In the genomic region with DNA sequence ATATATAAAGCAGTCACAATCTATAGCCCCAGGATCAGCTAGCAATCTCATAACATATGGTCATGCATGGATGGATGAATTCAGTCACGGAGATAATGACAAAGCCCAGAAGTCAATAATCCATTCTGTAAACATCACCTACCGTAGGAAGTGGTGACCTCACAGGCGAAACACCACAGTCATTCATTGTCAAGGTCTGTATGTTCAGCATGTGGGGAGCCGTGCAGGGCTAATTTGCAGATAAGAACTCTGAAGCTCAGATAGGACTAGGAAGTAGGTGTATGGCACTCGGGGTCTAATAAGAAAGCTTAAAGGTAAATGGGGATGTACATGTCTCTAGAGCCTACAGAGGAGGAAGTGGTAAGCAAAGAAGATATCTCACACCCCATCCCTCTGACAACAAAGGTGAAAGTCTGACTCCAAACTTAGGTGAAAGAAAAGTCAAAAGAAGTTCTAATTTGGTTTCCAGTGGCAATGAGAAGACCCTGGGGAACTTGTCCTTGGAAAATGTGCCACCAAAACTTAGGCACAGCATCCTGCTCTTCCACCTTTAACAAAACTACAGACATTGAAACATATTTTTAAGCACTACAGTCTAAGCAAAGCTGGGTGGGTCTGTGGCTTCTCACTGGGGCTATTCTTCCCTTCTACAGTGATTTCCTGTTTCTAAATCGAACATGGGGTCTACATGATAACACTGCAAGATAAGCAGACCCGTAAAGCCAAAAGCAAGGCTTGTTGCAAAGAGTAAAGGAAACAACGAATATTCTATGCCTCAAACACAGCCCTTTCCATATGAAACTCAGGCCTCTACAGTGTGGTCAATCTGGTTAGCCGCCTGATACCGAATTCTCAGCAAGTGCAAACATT, we compare ENCODE assay signal across 8 cellular contexts. TPM values are rescaled to one million over a fixed set of nuclear protein-coding genes. Genes with fewer than 3 reads are reported as not detected.
DNase-seq lines count a peak whose midpoint lies in the region; ATAC-seq, FAIRE-seq and TF ChIP-seq lines count a peak whose summit lies in the region.

No MANE protein-coding gene starts in this region.

- H3K9me3 ChIP-seq in CD8-positive, alpha-beta memory T cell (ENCODE audit: low read length): no peaks in the 10 kb centered on the region
- H3K9me3 ChIP-seq in mammary epithelial cell (replicated peaks; ENCODE audit: insufficient read depth, low read length): no peaks in the 10 kb centered on the region

- no peaks in the 10 kb centered on the region for H3K27me3 Mint-ChIP-seq in CD8-positive, alpha-beta memory T cell
- no peaks in the 10 kb centered on the region for H3K27me3 Mint-ChIP-seq in activated naive CD4-positive, alpha-beta T cell treated with anti-CD3 and anti-CD28 coated beads, Interleukin-2, amount 10 ng/mL, durations not matched to agents 7 days and 5 days

- TF ChIP-seq POLR2A in H54 (IDR thresholded peaks at IDR 0.05; ENCODE audit: low read depth, low read length): no peak

- dilution Hi-C loops in mammary epithelial cell (cut with HindIII; ENCODE audit: low sequenced_read_pairs): no loop called here

- H2AFZ ChIP-seq in mammary epithelial cell (ENCODE audit: low read depth, low read length): no peak overlapping the region

- no peak overlapping the region for H3K9ac ChIP-seq in mammary epithelial cell (ENCODE audit: insufficient read depth, low read length)

- ATAC-seq in GM19438 (IDR thresholded peaks at IDR 0.05; ENCODE audit: low read depth, unreplicated experiment): peak; percentile 79

- in situ Hi-C loops in mammary epithelial cell (cut with MboI; ENCODE audit: low sequenced_read_pairs in 2 of 2): no loop called here

- 92% methylated on average over 10 of the region's 10 CpGs for WGBS in mammary epithelial cell (ENCODE audit: low coverage, missing lambda C conversion rate)

- peaks cover 81 to 85% (median 85%) of the 10 kb centered on the region in 3 donors for H3K4me1 Mint-ChIP-seq in CD8-positive, alpha-beta memory T cell
- peaks cover 35% of the 10 kb centered on the region for H3K4me1 Mint-ChIP-seq in activated naive CD4-positive, alpha-beta T cell treated with anti-CD3 and anti-CD28 coated beads, Interleukin-2, amount 10 ng/mL, durations not matched to agents 7 days and 5 days

- no peak for FAIRE-seq in H54 (lab: Jason Lieb, UNC)

- intact Hi-C loops in mammary epithelial cell (cut with micrococcal nuclease): no loop called here

- DNase-seq in CD8-positive, alpha-beta memory T cell: peak; percentile 45 to 88 (median 76)
- DNase-seq in Jurkat, Clone E6-1 (ENCODE audit: low read depth, low spot score): peak; percentile 74
- peak; percentile 60 for DNase-seq in activated naive CD4-positive, alpha-beta T cell treated with anti-CD3 and anti-CD28 coated beads, Interleukin-2, amount 10 ng/mL, durations not matched to agents 7 days and 5 days
- no peak for DNase-seq in mammary epithelial cell
- DNase-seq in midbrain (lab: John Stamatoyannopoulos, UW): no peak
- no peak for DNase-seq in H54 (ENCODE audit: insufficient read length, low spot score)
- no peak for DNase-seq in dermis blood vessel endothelial cell

- POLR2A ChIA-PET in CD8-positive, alpha-beta memory T cell (lab: Charles Lee): interaction anchor here (1.1 to 4.5 kb wide), 4 partner anchors 9 to 219 kb away, joined by 4 to 41 read pairs (median 17); a partner anchor contains a TSS

- peaks cover 3 to 13% (median 6%) of the 10 kb centered on the region in 3 donors for H3K36me3 Mint-ChIP-seq in CD8-positive, alpha-beta memory T cell
- peaks cover 10% of the 10 kb centered on the region for H3K36me3 Mint-ChIP-seq in activated naive CD4-positive, alpha-beta T cell treated with anti-CD3 and anti-CD28 coated beads, Interleukin-2, amount 10 ng/mL, durations not matched to agents 7 days and 5 days

- H3K4me1 ChIP-seq in CD8-positive, alpha-beta memory T cell (ENCODE audit: insufficient read depth, low read length): peaks cover 76% of the 10 kb centered on the region
- no peaks in the 10 kb centered on the region for H3K4me1 ChIP-seq in mammary epithelial cell (ENCODE audit: insufficient read depth, low read length)

- TF ChIP-seq CTCF in mammary epithelial cell (conservative IDR thresholded peaks at IDR 0.05 in 1 of 2, IDR thresholded peaks at IDR 0.05 in 1 of 2; ENCODE audit: extremely low read depth in 1 of 2, insufficient read depth in 1 of 2, low read depth in 1 of 2, low read length in 2 of 2): no peak

- H3K4me3 Mint-ChIP-seq in CD8-positive, alpha-beta memory T cell: peak overlapping the region; percentile 57 to 81 (median 73)
- H3K4me3 Mint-ChIP-seq in activated naive CD4-positive, alpha-beta T cell treated with anti-CD3 and anti-CD28 coated beads, Interleukin-2, amount 10 ng/mL, durations not matched to agents 7 days and 5 days: peak overlapping the region; percentile 11

- CTCF ChIA-PET in CD8-positive, alpha-beta memory T cell (lab: Charles Lee): interaction anchor here (1.0 to 7.9 kb wide), 8 partner anchors 7 to 64 kb away, joined by 3 to 166 read pairs (median 4); no protein-coding TSS in a partner anchor
- CTCF ChIA-PET in activated naive CD4-positive, alpha-beta T cell treated with anti-CD3 and anti-CD28 coated beads, Interleukin-2, amount 10 ng/mL, durations not matched to agents 7 days and 5 days (lab: Charles Lee): interaction anchor here (0.5 to 1.8 kb wide), 8 partner anchors 9 to 29 kb away, joined by 3 to 10 read pairs (median 6); no protein-coding TSS in a partner anchor
- CTCF ChIA-PET in mammary epithelial cell (lab: Charles Lee; ENCODE audit: low non-redundant PET): no interaction called here

- no peaks in the 10 kb centered on the region for H3K36me3 ChIP-seq in CD8-positive, alpha-beta memory T cell (ENCODE audit: insufficient read depth, low read length)
- no peaks in the 10 kb centered on the region for H3K36me3 ChIP-seq in mammary epithelial cell (ENCODE audit: insufficient read depth, low read length)

- H3K27ac Mint-ChIP-seq in CD8-positive, alpha-beta memory T cell: peak overlapping the region; percentile 90 to 96 (median 94)
- peak overlapping the region; percentile 89 for H3K27ac Mint-ChIP-seq in activated naive CD4-positive, alpha-beta T cell treated with anti-CD3 and anti-CD28 coated beads, Interleukin-2, amount 10 ng/mL, durations not matched to agents 7 days and 5 days

- BruUV-seq in mammary epithelial cell (replicated peaks; lab: Mats Ljungman, UMichigan): no TSS peak

- no peaks in the 10 kb centered on the region for H3K27me3 ChIP-seq in CD8-positive, alpha-beta memory T cell (ENCODE audit: insufficient read depth, low read length, poor library complexity, severe bottlenecking)
- H3K27me3 ChIP-seq in mammary epithelial cell (ENCODE audit: insufficient read depth, low read length): no peaks in the 10 kb centered on the region

- no peaks in the 10 kb centered on the region for H4K20me1 ChIP-seq in mammary epithelial cell (ENCODE audit: insufficient read depth, low read length)

- H3K4me3 ChIP-seq in CD8-positive, alpha-beta memory T cell (ENCODE audit: low read length): peak overlapping the region; percentile 34
- H3K4me3 ChIP-seq in Jurkat, Clone E6-1 (ENCODE audit: low read length): peak overlapping the region; percentile 18; the same call in 1 of the 2 replicates
- no peak overlapping the region for H3K4me3 ChIP-seq in mammary epithelial cell (replicated peaks in 1 of 3; ENCODE audit: insufficient read depth in 1 of 3, low read depth in 2 of 3, low read length in 3 of 3)

- H3K79me2 ChIP-seq in mammary epithelial cell (ENCODE audit: insufficient read depth, low read length): no peaks in the 10 kb centered on the region

- no peak overlapping the region for H3K4me2 ChIP-seq in mammary epithelial cell (ENCODE audit: insufficient read depth, low read depth, low read length)

- peaks cover 0 to 1% (median 0%) of the 10 kb centered on the region in 5 donors for H3K9me3 Mint-ChIP-seq in CD8-positive, alpha-beta memory T cell
- H3K9me3 Mint-ChIP-seq in activated naive CD4-positive, alpha-beta T cell treated with anti-CD3 and anti-CD28 coated beads, Interleukin-2, amount 10 ng/mL, durations not matched to agents 7 days and 5 days: peaks cover 4% of the 10 kb centered on the region

- peak overlapping the region; percentile 74 for H3K27ac ChIP-seq in CD8-positive, alpha-beta memory T cell (ENCODE audit: low read depth, low read length)
- no peak overlapping the region for H3K27ac ChIP-seq in mammary epithelial cell (ENCODE audit: insufficient read depth, low read depth, low read length)

RNA-seq across cellular contexts. Expression of a gene that starts 5.2 kb away (rescaled TPM):
- 10 to 100 TPM; 71.9 to 72.1 TPM for total RNA-seq in CD8-positive, alpha-beta memory T cell
- polyA plus RNA-seq in CD8-positive, alpha-beta memory T cell: 65.0 TPM
- polyA plus RNA-seq in Jurkat, Clone E6-1 (2012; ENCODE audit: insufficient read depth, insufficient read length): not detected
- total RNA-seq in mammary epithelial cell: under 1 TPM in 1 of 2 donors, not detected in 1; 0.33 TPM
- polyA plus RNA-seq in mammary epithelial cell: 0.03 TPM
- not detected for polyA minus RNA-seq in mammary epithelial cell
- not detected in 2 replicates for total RNA-seq in dermis blood vessel endothelial cell

RNA-seq across cellular contexts. Expression of a gene that starts 39.0 kb away (rescaled TPM):
- 1 to 10 TPM; 4.3 to 4.9 TPM for total RNA-seq in CD8-positive, alpha-beta memory T cell
- polyA plus RNA-seq in CD8-positive, alpha-beta memory T cell: 7.6 TPM
- polyA plus RNA-seq in Jurkat, Clone E6-1 (2012; ENCODE audit: insufficient read depth, insufficient read length): 1.9 TPM
- total RNA-seq in mammary epithelial cell (1 to 10 TPM; 6.2 to 7.7 TPM), dermis blood vessel endothelial cell (0.47 and 0.51 TPM in 2 replicates)
- 2.3 TPM for polyA plus RNA-seq in mammary epithelial cell
- 3.3 TPM for polyA minus RNA-seq in mammary epithelial cell

Comparison
In these comparisons a context has a peak if more than half of its experiments do, and no peak if none do; other contexts are left out.
1. DNase-seq: peak in CD8-positive, alpha-beta memory T cell (5 of 5), Jurkat, Clone E6-1 (single experiment) and activated naive CD4-positive, alpha-beta T cell treated with anti-CD3 and anti-CD28 coated beads, Interleukin-2, amount 10 ng/mL, durations not matched to agents 7 days and 5 days (single experiment); none in mammary epithelial cell (single experiment), midbrain (single experiment), H54 (single experiment) and dermis blood vessel endothelial cell (single experiment).
2. H3K4me3 ChIP-seq: peak in CD8-positive, alpha-beta memory T cell (single experiment) and Jurkat, Clone E6-1 (single experiment); none in mammary epithelial cell (0 of 3).
3. RNA of a gene that starts 5.2 kb away (total RNA-seq): 71.9 to 72.1 TPM in CD8-positive, alpha-beta memory T cell; 0.33 TPM in mammary epithelial cell and not detected in dermis blood vessel endothelial cell; every median in the first group is over 10 times any median in the second.